ENCODE assay signal across 8 cellular contexts in the genomic region with DNA sequence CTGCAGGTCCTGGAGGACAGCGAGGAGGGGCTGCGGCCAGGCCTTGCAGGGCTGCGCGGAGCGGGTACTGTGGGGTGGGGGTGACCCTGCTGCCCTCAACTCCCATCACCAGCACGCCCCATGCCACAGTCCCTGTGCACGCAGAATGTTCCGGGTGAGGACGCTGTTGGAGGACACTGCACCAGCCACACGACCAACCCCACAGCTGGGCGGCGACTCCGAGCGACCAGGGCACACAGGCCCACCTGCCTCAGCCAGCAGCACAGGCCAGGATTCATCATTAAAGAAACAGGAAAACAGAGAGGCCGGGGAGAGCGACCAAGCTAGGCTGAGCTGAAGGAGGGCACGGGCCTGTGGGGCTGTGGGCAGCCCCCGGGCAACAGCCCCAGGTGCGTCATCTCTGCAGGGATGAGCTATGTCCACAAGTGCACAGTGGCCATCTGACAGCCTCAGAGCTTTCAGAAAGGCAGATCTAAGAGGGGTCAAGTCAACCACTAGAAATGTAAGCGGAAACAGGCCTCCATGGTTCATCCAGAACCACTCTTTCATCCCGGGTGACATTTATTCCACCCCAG. TPM values are rescaled to one million over a fixed set of nuclear protein-coding genes. Genes with fewer than 3 reads are reported as not detected.
DNase-seq lines count a peak whose midpoint lies in the region; ATAC-seq, FAIRE-seq and TF ChIP-seq lines count a peak whose summit lies in the region.

No MANE protein-coding gene starts in this region.

- H3K4me1 ChIP-seq in body of pancreas (peaks cover 47% of the 10 kb centered on the region), thymus (ENCODE audit: control insufficient read depth, insufficient read depth, low read length) (peaks cover 4% of the 10 kb centered on the region)

- intact Hi-C loops in body of pancreas (cut with DNase I) (no loop called here), left colon (cut with DNase I, micrococcal nuclease) (no loop called here)

- no peak for TF ChIP-seq CTCF in body of pancreas (IDR thresholded peaks at IDR 0.05)

- peak overlapping the region; percentile 27 to 91 (median 86) for H3K27ac ChIP-seq in body of pancreas
- H3K27ac ChIP-seq in thymus (ENCODE audit: low read depth), result peak overlapping the region; percentile 5

- H3K4me3 ChIP-seq in body of pancreas (peak overlapping the region in 1 of 2 donors; percentile 77), thymus (ENCODE audit: low read length) (no peak overlapping the region)

- 77 to 80% methylated on average over 10 to 21 of the region's 21 CpGs for WGBS in body of pancreas, 2 donors
- WGBS in thymus, result 91% methylated on average over 21 of the region's 21 CpGs

- no peak for ATAC-seq in activated CD4-positive, CD25-positive, alpha-beta regulatory T cell treated with anti-CD3 and anti-CD28 coated beads, Interleukin-2, amount 50 U/mL, for 24 hours
- ATAC-seq in body of pancreas, result no peak
- peak; percentile 16 for ATAC-seq in left colon
- ATAC-seq in HG03342 (IDR thresholded peaks at IDR 0.05; ENCODE audit: unreplicated experiment), result no peak

- peak; percentile 24 for DNase-seq in activated CD4-positive, CD25-positive, alpha-beta regulatory T cell treated with anti-CD3 and anti-CD28 coated beads, Interleukin-2, amount 50 U/mL, for 72 hours
- DNase-seq in body of pancreas (peak in 1 of 4 donors; percentile 11), left colon (no peak), NCI-H446 (lab: John Stamatoyannopoulos, UW) (no peak), RCC 7860 (ENCODE audit: low spot score) (no peak)

- no peaks in the 10 kb centered on the region for H3K9me3 ChIP-seq in body of pancreas
- H3K9me3 ChIP-seq in thymus (ENCODE audit: control insufficient read depth), result peaks cover 1% of the 10 kb centered on the region

- no peak for TF ChIP-seq POLR2A in body of pancreas (IDR thresholded peaks at IDR 0.05)

- peaks cover 0 to 1% of the 10 kb centered on the region in 2 donors for H3K36me3 ChIP-seq in body of pancreas (replicated peaks in 1 of 2; ENCODE audit: insufficient read depth in 1 of 2, low read depth in 2 of 2)
- no peaks in the 10 kb centered on the region for H3K36me3 ChIP-seq in thymus (ENCODE audit: control insufficient read depth, insufficient read depth)

- no peak for FAIRE-seq in RCC 7860 (lab: Jason Lieb, UNC)

- H3K27me3 ChIP-seq in body of pancreas (no peaks in the 10 kb centered on the region), thymus (ENCODE audit: control insufficient read depth, insufficient read depth) (peaks cover 48% of the 10 kb centered on the region)

RNA-seq across cellular contexts. Expression of gene GAS6, which starts 1.6 kb away (rescaled TPM):
- total RNA-seq in body of pancreas (100 to 1,000 TPM in 1 of 2 donors, 10 to 100 TPM in 1; 83.0 to 145 TPM), left colon (100 to 1,000 TPM; 125 to 185 TPM)
- polyA plus RNA-seq in thymus, result 89.4 TPM
